Comparison of ENCODE assay signal across 9 cellular contexts in genomic region chr12:13001725-13002040, GRCh38. TPM values are rescaled to one million over a fixed set of nuclear protein-coding genes. Genes with fewer than 3 reads are reported as not detected.
DNase-seq lines count a peak whose midpoint lies in the region; ATAC-seq, FAIRE-seq and TF ChIP-seq lines count a peak whose summit lies in the region.
"Had no signal": no experiment of that assay in that cellular context is flagged by ENCODE, and none has a peak within 500 bp of the region (broad histone marks: within the 10 kb centered on the region; RNA-seq: fewer than 3 reads in every experiment).

No MANE protein-coding gene starts in this region.

- CTCF ChIA-PET in activated naive CD4-positive, alpha-beta T cell treated with anti-CD3 and anti-CD28 coated beads, Interleukin-2, amount 10 ng/mL, durations not matched to agents 7 days and 5 days (lab: Charles Lee), result no interaction called here

- peak overlapping the region; percentile 76 for H3K4me3 Mint-ChIP-seq in activated naive CD4-positive, alpha-beta T cell treated with anti-CD3 and anti-CD28 coated beads, Interleukin-2, amount 10 ng/mL, durations not matched to agents 7 days and 5 days

- H3K27me3 ChIP-seq in mucosa of stomach (ENCODE audit: control insufficient read depth, insufficient read depth, low read length), result peaks cover 46% of the 10 kb centered on the region
- H3K27me3 ChIP-seq in upper lobe of right lung, result no peaks in the 10 kb centered on the region

- H3K36me3 ChIP-seq in mucosa of stomach (ENCODE audit: control insufficient read depth, insufficient read depth, low read length), result no peaks in the 10 kb centered on the region
- H3K36me3 ChIP-seq in upper lobe of right lung, result no peaks in the 10 kb centered on the region

- peaks cover 42% of the 10 kb centered on the region for H3K27me3 Mint-ChIP-seq in activated naive CD4-positive, alpha-beta T cell treated with anti-CD3 and anti-CD28 coated beads, Interleukin-2, amount 10 ng/mL, durations not matched to agents 7 days and 5 days

- H3K27ac ChIP-seq in upper lobe of right lung, result peak overlapping the region; percentile 93

- no peak for DNase-seq in activated naive CD4-positive, alpha-beta T cell treated with anti-CD3 and anti-CD28 coated beads, Interleukin-2, amount 10 ng/mL, durations not matched to agents 7 days and 5 days
- DNase-seq in activated naive CD4-positive, alpha-beta T cell treated with anti-CD3 and anti-CD28 coated beads, Interleukin-2, amount 50 U/mL, for 16 hours, result no peak
- DNase-seq in choroid plexus epithelial cell (ENCODE audit: low read depth) (no peak), upper lobe of right lung (no peak), H54 (ENCODE audit: insufficient read length, low spot score) (no peak)

- H3K9me3 ChIP-seq in mucosa of stomach (ENCODE audit: control insufficient read depth, low read length), result no peaks in the 10 kb centered on the region
- no peaks in the 10 kb centered on the region for H3K9me3 ChIP-seq in upper lobe of right lung

- FAIRE-seq in H54 (lab: Jason Lieb, UNC), result no peak

- peak overlapping the region; percentile 61 for H3K9ac ChIP-seq in mucosa of stomach (ENCODE audit: low read length)

- intact Hi-C loops in upper lobe of right lung (cut with DNase I), result no loop called here

- H3K4me1 ChIP-seq in mucosa of stomach (ENCODE audit: control insufficient read depth, insufficient read depth, low read length) (peaks cover 30% of the 10 kb centered on the region), upper lobe of right lung (peaks cover 27% of the 10 kb centered on the region)

- no peak overlapping the region for H3K27ac Mint-ChIP-seq in activated naive CD4-positive, alpha-beta T cell treated with anti-CD3 and anti-CD28 coated beads, Interleukin-2, amount 10 ng/mL, durations not matched to agents 7 days and 5 days

- H3K36me3 Mint-ChIP-seq in activated naive CD4-positive, alpha-beta T cell treated with anti-CD3 and anti-CD28 coated beads, Interleukin-2, amount 10 ng/mL, durations not matched to agents 7 days and 5 days, result no peaks in the 10 kb centered on the region

- ATAC-seq in upper lobe of right lung, result no peak
- ATAC-seq in HG03439 (IDR thresholded peaks at IDR 0.05; ENCODE audit: unreplicated experiment), result no peak
- no peak for ATAC-seq in HG03520 (IDR thresholded peaks at IDR 0.05; ENCODE audit: unreplicated experiment)

- H3K9me3 Mint-ChIP-seq in activated naive CD4-positive, alpha-beta T cell treated with anti-CD3 and anti-CD28 coated beads, Interleukin-2, amount 10 ng/mL, durations not matched to agents 7 days and 5 days, result no peaks in the 10 kb centered on the region

- H3K4me3 ChIP-seq in choroid plexus epithelial cell (ENCODE audit: low read depth, low read length), result peak overlapping the region; percentile 75
- H3K4me3 ChIP-seq in mucosa of stomach (ENCODE audit: low read length), result no peak overlapping the region
- H3K4me3 ChIP-seq in upper lobe of right lung, result peak overlapping the region; percentile 93

- peaks cover 28% of the 10 kb centered on the region for H3K4me1 Mint-ChIP-seq in activated naive CD4-positive, alpha-beta T cell treated with anti-CD3 and anti-CD28 coated beads, Interleukin-2, amount 10 ng/mL, durations not matched to agents 7 days and 5 days

- TF ChIP-seq CTCF in choroid plexus epithelial cell (conservative IDR thresholded peaks at IDR 0.05; ENCODE audit: low read depth, low read length) (no peak), upper lobe of right lung (IDR thresholded peaks at IDR 0.05) (no peak)

- TF ChIP-seq POLR2A in H54 (IDR thresholded peaks at IDR 0.05; ENCODE audit: low read depth, low read length), result no peak

RNA-seq across cellular contexts. Expression of gene HEBP1, which starts 1.6 kb away (rescaled TPM):
- total RNA-seq in upper lobe of right lung, result 86.2 TPM

RNA-seq across cellular contexts. Expression of gene FAM234B, which starts 42.5 kb away (rescaled TPM):
- 9.6 TPM for total RNA-seq in upper lobe of right lung

RNA-seq across cellular contexts. Expression of gene GPRC5D, which starts 49.7 kb away (rescaled TPM):
- total RNA-seq in upper lobe of right lung, result not detected
- total RNA-seq: mucosa of gallbladder had no signal
